1 cellular context compared by ENCODE assay signal in the genomic region with DNA sequence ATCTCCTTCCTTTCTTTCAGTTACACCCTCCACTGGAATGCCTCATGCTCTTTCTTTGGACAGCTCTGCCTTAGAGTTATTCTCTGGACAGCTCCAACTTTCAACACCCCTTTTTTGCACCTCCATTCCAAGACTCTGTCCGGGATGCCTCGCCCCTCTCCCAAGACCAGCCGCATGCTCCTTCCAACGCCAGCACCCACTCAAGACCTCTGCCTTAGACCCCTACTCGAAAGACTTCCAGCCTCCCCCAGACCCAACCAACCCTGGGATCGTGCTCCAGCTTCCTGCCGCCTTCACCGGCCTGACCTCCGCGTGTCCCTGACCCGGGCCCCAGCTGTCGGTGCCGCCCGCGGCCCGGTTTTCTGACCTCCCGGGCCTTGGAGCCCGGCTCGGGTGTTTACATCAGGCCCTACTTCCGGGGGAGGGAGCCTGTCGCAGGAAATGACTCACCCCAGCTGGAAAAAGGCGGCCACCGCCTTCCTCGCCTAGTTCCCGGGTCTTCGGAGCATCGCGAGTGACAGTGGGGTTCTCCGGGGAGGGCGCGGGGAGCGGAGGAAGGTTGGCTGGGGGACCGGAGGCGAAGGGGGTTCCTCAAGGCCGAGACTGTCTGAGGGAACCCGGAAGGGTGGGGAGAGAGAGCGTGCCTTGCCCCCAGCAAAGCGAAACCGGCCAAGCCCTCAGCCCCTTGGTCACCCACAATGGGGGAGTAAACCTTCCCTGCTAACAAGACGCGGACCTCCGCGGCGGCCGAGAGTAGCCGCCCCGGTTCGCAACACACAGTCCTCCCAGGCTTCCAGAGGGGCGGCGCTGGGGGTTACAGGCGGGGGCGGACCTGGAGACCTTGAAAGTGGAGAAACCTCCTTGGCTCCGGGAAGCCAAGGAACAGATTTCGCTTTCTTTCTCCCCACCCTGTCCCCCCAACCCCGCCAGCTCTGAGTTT.
TF ChIP-seq lines count a peak whose summit lies in the region.

A gene (minus strand): TSS at position 399 of the 940 bp plus-strand sequence. CDS start 1,792 bp downstream, outside the sequence.

TF ChIP-seq in GM12878, 131 proteins besides CTCF, POLR2A, EP300 and RAD21 (continued from another document and continues in another):
- TF ChIP-seq EED (IDR thresholded peaks at IDR 0.05; ENCODE audit: low read depth), result peak; percentile 9; the same call in 1 of the 2 replicates
- no peak for TF ChIP-seq SMARCA5 (IDR thresholded peaks at IDR 0.05)
- TF ChIP-seq RUNX3 (IDR thresholded peaks at IDR 0.05; ENCODE audit: low read length), result peak; percentile 22
- TF ChIP-seq, protein P1, sequence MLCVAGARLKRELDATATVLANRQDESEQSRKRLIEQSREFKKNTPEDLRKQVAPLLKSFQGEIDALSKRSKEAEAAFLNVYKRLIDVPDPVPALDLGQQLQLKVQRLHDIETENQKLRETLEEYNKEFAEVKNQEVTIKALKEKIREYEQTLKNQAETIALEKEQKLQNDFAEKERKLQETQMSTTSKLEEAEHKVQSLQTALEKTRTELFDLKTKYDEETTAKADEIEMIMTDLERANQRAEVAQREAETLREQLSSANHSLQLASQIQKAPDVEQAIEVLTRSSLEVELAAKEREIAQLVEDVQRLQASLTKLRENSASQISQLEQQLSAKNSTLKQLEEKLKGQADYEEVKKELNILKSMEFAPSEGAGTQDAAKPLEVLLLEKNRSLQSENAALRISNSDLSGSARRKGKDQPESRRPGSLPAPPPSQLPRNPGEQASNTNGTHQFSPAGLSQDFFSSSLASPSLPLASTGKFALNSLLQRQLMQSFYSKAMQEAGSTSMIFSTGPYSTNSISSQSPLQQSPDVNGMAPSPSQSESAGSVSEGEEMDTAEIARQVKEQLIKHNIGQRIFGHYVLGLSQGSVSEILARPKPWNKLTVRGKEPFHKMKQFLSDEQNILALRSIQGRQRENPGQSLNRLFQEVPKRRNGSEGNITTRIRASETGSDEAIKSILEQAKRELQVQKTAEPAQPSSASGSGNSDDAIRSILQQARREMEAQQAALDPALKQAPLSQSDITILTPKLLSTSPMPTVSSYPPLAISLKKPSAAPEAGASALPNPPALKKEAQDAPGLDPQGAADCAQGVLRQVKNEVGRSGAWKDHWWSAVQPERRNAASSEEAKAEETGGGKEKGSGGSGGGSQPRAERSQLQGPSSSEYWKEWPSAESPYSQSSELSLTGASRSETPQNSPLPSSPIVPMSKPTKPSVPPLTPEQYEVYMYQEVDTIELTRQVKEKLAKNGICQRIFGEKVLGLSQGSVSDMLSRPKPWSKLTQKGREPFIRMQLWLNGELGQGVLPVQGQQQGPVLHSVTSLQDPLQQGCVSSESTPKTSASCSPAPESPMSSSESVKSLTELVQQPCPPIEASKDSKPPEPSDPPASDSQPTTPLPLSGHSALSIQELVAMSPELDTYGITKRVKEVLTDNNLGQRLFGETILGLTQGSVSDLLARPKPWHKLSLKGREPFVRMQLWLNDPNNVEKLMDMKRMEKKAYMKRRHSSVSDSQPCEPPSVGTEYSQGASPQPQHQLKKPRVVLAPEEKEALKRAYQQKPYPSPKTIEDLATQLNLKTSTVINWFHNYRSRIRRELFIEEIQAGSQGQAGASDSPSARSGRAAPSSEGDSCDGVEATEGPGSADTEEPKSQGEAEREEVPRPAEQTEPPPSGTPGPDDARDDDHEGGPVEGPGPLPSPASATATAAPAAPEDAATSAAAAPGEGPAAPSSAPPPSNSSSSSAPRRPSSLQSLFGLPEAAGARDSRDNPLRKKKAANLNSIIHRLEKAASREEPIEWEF (IDR thresholded peaks at IDR 0.05; ENCODE audit: insufficient replicate concordance, low read depth, low read length), result no peak
- no peak for TF ChIP-seq HCFC1 (IDR thresholded peaks at IDR 0.05; ENCODE audit: low read length)
- TF ChIP-seq MYB (IDR thresholded peaks at IDR 0.05; ENCODE audit: borderline replicate concordance, low read depth, low read length), result no peak
- no peak for TF ChIP-seq NBN (IDR thresholded peaks at IDR 0.05)
- peak; percentile 40 for TF ChIP-seq IKZF1 (conservative IDR thresholded peaks at IDR 0.05)
- TF ChIP-seq, protein P2, sequence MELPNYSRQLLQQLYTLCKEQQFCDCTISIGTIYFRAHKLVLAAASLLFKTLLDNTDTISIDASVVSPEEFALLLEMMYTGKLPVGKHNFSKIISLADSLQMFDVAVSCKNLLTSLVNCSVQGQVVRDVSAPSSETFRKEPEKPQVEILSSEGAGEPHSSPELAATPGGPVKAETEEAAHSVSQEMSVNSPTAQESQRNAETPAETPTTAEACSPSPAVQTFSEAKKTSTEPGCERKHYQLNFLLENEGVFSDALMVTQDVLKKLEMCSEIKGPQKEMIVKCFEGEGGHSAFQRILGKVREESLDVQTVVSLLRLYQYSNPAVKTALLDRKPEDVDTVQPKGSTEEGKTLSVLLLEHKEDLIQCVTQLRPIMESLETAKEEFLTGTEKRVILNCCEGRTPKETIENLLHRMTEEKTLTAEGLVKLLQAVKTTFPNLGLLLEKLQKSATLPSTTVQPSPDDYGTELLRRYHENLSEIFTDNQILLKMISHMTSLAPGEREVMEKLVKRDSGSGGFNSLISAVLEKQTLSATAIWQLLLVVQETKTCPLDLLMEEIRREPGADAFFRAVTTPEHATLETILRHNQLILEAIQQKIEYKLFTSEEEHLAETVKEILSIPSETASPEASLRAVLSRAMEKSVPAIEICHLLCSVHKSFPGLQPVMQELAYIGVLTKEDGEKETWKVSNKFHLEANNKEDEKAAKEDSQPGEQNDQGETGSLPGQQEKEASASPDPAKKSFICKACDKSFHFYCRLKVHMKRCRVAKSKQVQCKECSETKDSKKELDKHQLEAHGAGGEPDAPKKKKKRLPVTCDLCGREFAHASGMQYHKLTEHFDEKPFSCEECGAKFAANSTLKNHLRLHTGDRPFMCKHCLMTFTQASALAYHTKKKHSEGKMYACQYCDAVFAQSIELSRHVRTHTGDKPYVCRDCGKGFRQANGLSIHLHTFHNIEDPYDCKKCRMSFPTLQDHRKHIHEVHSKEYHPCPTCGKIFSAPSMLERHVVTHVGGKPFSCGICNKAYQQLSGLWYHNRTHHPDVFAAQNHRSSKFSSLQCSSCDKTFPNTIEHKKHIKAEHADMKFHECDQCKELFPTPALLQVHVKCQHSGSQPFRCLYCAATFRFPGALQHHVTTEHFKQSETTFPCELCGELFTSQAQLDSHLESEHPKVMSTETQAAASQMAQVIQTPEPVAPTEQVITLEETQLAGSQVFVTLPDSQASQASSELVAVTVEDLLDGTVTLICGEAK (IDR thresholded peaks at IDR 0.05; ENCODE audit: borderline replicate concordance), result peak; percentile 86
- TF ChIP-seq, protein P3, sequence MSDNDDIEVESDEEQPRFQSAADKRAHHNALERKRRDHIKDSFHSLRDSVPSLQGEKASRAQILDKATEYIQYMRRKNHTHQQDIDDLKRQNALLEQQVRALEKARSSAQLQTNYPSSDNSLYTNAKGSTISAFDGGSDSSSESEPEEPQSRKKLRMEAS (IDR thresholded peaks at IDR 0.05; ENCODE audit: low read depth, low read length), result no peak
- TF ChIP-seq CHD2 (IDR thresholded peaks at IDR 0.05; ENCODE audit: borderline replicate concordance, low read depth, low read length), result peak; percentile 46; the same call in 1 of the 2 replicates
- TF ChIP-seq SREBF1 (IDR thresholded peaks at IDR 0.05; ENCODE audit: low read length), result no peak
- TF ChIP-seq JUND (IDR thresholded peaks at IDR 0.05; ENCODE audit: low read depth, low read length), result 0 out of 2 replicates have a peak, but pooled peaks have one; percentile 9
- 0 out of 2 replicates have a peak, but pooled peaks have one; percentile 47 for TF ChIP-seq MXI1 (IDR thresholded peaks at IDR 0.05; ENCODE audit: low read depth, low read length)
- TF ChIP-seq, protein P4, sequence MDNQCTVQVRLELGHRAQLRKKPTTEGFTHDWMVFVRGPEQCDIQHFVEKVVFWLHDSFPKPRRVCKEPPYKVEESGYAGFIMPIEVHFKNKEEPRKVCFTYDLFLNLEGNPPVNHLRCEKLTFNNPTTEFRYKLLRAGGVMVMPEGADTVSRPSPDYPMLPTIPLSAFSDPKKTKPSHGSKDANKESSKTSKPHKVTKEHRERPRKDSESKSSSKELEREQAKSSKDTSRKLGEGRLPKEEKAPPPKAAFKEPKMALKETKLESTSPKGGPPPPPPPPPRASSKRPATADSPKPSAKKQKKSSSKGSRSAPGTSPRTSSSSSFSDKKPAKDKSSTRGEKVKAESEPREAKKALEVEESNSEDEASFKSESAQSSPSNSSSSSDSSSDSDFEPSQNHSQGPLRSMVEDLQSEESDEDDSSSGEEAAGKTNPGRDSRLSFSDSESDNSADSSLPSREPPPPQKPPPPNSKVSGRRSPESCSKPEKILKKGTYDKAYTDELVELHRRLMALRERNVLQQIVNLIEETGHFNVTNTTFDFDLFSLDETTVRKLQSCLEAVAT (IDR thresholded peaks at IDR 0.05), result no peak; the same call in 1 of the 2 replicates
- TF ChIP-seq, protein P5, sequence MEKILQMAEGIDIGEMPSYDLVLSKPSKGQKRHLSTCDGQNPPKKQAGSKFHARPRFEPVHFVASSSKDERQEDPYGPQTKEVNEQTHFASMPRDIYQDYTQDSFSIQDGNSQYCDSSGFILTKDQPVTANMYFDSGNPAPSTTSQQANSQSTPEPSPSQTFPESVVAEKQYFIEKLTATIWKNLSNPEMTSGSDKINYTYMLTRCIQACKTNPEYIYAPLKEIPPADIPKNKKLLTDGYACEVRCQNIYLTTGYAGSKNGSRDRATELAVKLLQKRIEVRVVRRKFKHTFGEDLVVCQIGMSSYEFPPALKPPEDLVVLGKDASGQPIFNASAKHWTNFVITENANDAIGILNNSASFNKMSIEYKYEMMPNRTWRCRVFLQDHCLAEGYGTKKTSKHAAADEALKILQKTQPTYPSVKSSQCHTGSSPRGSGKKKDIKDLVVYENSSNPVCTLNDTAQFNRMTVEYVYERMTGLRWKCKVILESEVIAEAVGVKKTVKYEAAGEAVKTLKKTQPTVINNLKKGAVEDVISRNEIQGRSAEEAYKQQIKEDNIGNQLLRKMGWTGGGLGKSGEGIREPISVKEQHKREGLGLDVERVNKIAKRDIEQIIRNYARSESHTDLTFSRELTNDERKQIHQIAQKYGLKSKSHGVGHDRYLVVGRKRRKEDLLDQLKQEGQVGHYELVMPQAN (conservative IDR thresholded peaks at IDR 0.05), result peak; percentile 62
- TF ChIP-seq, protein P6, sequence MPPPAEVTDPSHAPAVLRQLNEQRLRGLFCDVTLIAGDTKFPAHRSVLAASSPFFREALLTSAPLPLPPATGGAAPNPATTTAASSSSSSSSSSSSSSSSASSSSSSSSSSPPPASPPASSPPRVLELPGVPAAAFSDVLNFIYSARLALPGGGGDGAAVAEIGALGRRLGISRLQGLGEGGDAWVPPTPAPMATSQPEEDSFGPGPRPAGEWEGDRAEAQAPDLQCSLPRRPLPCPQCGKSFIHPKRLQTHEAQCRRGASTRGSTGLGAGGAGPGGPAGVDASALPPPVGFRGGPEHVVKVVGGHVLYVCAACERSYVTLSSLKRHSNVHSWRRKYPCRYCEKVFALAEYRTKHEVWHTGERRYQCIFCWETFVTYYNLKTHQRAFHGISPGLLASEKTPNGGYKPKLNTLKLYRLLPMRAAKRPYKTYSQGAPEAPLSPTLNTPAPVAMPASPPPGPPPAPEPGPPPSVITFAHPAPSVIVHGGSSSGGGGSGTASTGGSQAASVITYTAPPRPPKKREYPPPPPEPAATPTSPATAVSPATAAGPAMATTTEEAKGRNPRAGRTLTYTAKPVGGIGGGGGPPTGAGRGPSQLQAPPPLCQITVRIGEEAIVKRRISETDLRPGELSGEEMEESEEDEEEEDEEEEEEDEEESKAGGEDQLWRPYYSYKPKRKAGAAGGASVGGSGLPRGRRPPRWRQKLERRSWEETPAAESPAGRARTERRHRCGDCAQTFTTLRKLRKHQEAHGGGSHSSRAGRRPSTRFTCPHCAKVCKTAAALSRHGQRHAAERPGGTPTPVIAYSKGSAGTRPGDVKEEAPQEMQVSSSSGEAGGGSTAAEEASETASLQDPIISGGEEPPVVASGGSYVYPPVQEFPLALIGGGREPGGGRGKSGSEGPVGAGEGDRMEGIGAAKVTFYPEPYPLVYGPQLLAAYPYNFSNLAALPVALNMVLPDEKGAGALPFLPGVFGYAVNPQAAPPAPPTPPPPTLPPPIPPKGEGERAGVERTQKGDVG (CRISPR knock-in tag; IDR thresholded peaks at IDR 0.05), result no peak
- TF ChIP-seq, protein P7, sequence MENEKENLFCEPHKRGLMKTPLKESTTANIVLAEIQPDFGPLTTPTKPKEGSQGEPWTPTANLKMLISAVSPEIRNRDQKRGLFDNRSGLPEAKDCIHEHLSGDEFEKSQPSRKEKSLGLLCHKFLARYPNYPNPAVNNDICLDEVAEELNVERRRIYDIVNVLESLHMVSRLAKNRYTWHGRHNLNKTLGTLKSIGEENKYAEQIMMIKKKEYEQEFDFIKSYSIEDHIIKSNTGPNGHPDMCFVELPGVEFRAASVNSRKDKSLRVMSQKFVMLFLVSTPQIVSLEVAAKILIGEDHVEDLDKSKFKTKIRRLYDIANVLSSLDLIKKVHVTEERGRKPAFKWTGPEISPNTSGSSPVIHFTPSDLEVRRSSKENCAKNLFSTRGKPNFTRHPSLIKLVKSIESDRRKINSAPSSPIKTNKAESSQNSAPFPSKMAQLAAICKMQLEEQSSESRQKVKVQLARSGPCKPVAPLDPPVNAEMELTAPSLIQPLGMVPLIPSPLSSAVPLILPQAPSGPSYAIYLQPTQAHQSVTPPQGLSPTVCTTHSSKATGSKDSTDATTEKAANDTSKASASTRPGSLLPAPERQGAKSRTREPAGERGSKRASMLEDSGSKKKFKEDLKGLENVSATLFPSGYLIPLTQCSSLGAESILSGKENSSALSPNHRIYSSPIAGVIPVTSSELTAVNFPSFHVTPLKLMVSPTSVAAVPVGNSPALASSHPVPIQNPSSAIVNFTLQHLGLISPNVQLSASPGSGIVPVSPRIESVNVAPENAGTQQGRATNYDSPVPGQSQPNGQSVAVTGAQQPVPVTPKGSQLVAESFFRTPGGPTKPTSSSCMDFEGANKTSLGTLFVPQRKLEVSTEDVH (IDR thresholded peaks at IDR 0.05; ENCODE audit: low read depth, partially characterized antibody), result peak; percentile 41
- TF ChIP-seq GABPA (IDR thresholded peaks at IDR 0.05; ENCODE audit: low read depth), result peak; percentile 87
- TF ChIP-seq FOXM1 (IDR thresholded peaks at IDR 0.05; ENCODE audit: low read depth, low read length), result no peak
- TF ChIP-seq TBL1XR1 (IDR thresholded peaks at IDR 0.05; ENCODE audit: low read depth, low read length), result no peak
- TF ChIP-seq GATAD2B (conservative IDR thresholded peaks at IDR 0.05; ENCODE audit: low read depth), result 0 out of 2 replicates have a peak, but pooled peaks have one; percentile 28
- TF ChIP-seq TAF1 (IDR thresholded peaks at IDR 0.05; ENCODE audit: borderline replicate concordance, low read depth, low read length), result peak; percentile 53; the same call in 1 of the 2 replicates
- peak; percentile 51; the same call in 1 of the 2 replicates for TF ChIP-seq CREB1 (IDR thresholded peaks at IDR 0.05; ENCODE audit: low read depth)
- TF ChIP-seq NR2F1 (conservative IDR thresholded peaks at IDR 0.05), result peak; percentile 47; the same call in 1 of the 2 replicates
- TF ChIP-seq RB1 (IDR thresholded peaks at IDR 0.05; ENCODE audit: borderline replicate concordance), result 0 out of 2 replicates have a peak, but pooled peaks have one; percentile 28
- TF ChIP-seq CREM (IDR thresholded peaks at IDR 0.05; ENCODE audit: low read depth), result peak; percentile 44; the same call in 1 of the 2 replicates
- no peak for TF ChIP-seq SPI1 (IDR thresholded peaks at IDR 0.05; ENCODE audit: borderline replicate concordance, insufficient read depth, low read depth, low read length)
- TF ChIP-seq ETV6 (conservative IDR thresholded peaks at IDR 0.05 in 1 of 2, IDR thresholded peaks at IDR 0.05 in 1 of 2; ENCODE audit: borderline replicate concordance in 1 of 2, low read depth in 1 of 2), result 0 out of 4 replicates have a peak, but pooled peaks of 1 of the 2 experiments have one; percentile 47
- no peak for TF ChIP-seq ZZZ3 (IDR thresholded peaks at IDR 0.05; ENCODE audit: control insufficient read depth, insufficient read length, low read depth)
